8 cellular contexts compared by ENCODE assay signal in genomic region chr21:44875341-44875740, GRCh38. TPM values are rescaled to one million over a fixed set of nuclear protein-coding genes. Genes with fewer than 3 reads are reported as not detected.
DNase-seq lines count a peak whose midpoint lies in the region; ATAC-seq and TF ChIP-seq lines count a peak whose summit lies in the region.

No MANE protein-coding gene starts in this region.

- H3K4me1 Mint-ChIP-seq in stimulated activated naive CD8-positive, alpha-beta T cell treated with anti-CD3 and anti-CD28 coated beads, Interleukin-15, Interleukin-2, amounts not matched to agents 100 ng/mL and 50 ng/mL, for 24 hours (ENCODE audit: low read depth), result peaks cover 48% of the 10 kb centered on the region
- H3K4me1 Mint-ChIP-seq in activated B cell treated with CpG ODN at 0.5 μM for 24 hours, result peaks cover 66% of the 10 kb centered on the region

- H3K27me3 Mint-ChIP-seq in stimulated activated naive CD8-positive, alpha-beta T cell treated with anti-CD3 and anti-CD28 coated beads, Interleukin-15, Interleukin-2, amounts not matched to agents 100 ng/mL and 50 ng/mL, for 24 hours, result no peaks in the 10 kb centered on the region
- H3K27me3 Mint-ChIP-seq in activated B cell treated with CpG ODN at 0.5 μM for 24 hours, result no peaks in the 10 kb centered on the region

- H3K4me1 ChIP-seq in skeletal muscle tissue (ENCODE audit: control insufficient read depth in 3 of 3, insufficient read depth in 3 of 3, low read length in 3 of 3), result peaks cover 36 to 46% (median 45%) of the 10 kb centered on the region in 3 donors

- H3K9me3 Mint-ChIP-seq in stimulated activated naive CD8-positive, alpha-beta T cell treated with anti-CD3 and anti-CD28 coated beads, Interleukin-15, Interleukin-2, amounts not matched to agents 100 ng/mL and 50 ng/mL, for 24 hours, result no peaks in the 10 kb centered on the region
- no peaks in the 10 kb centered on the region for H3K9me3 Mint-ChIP-seq in activated B cell treated with CpG ODN at 0.5 μM for 24 hours

- no peak for DNase-seq in stimulated activated naive CD8-positive, alpha-beta T cell treated with anti-CD3 and anti-CD28 coated beads, Interleukin-15, Interleukin-2, amounts not matched to agents 100 U/mL and 50 U/mL, for 24 hours
- DNase-seq in activated B cell treated with CpG ODN at 0.5 μM for 24 hours (no peak), globus pallidus (ENCODE audit: low spot score) (peak; percentile 31)
- DNase-seq in stimulated activated CD4-positive, alpha-beta T cell treated with anti-CD3 and anti-CD28 coated beads, Interleukin-4, amount 100 ng/mL, for 1 hour, result no peak

- no peak for TF ChIP-seq CTCF in activated B cell treated with CpG ODN at 0.5 μM for 24 hours (IDR thresholded peaks at IDR 0.05)

- no peaks in the 10 kb centered on the region for H3K27me3 ChIP-seq in skeletal muscle tissue (ENCODE audit: control insufficient read depth in 3 of 3, insufficient read depth in 3 of 3, low read length in 3 of 3)

- peak overlapping the region; percentile 76 for H3K27ac Mint-ChIP-seq in stimulated activated naive CD8-positive, alpha-beta T cell treated with anti-CD3 and anti-CD28 coated beads, Interleukin-15, Interleukin-2, amounts not matched to agents 100 ng/mL and 50 ng/mL, for 24 hours
- H3K27ac Mint-ChIP-seq in activated B cell treated with CpG ODN at 0.5 μM for 24 hours, result peak overlapping the region; percentile 92

- H3K36me3 Mint-ChIP-seq in stimulated activated naive CD8-positive, alpha-beta T cell treated with anti-CD3 and anti-CD28 coated beads, Interleukin-15, Interleukin-2, amounts not matched to agents 100 ng/mL and 50 ng/mL, for 24 hours (ENCODE audit: low read depth), result peaks cover 4% of the 10 kb centered on the region
- no peaks in the 10 kb centered on the region for H3K36me3 Mint-ChIP-seq in activated B cell treated with CpG ODN at 0.5 μM for 24 hours (ENCODE audit: low read depth)

- no peaks in the 10 kb centered on the region for H3K36me3 ChIP-seq in skeletal muscle tissue (ENCODE audit: control insufficient read depth in 3 of 3, insufficient read depth in 3 of 3, low read length in 3 of 3)

- CTCF ChIA-PET in activated B cell treated with CpG ODN at 0.5 μM for 24 hours (lab: Charles Lee), result interaction anchor here (1.1 to 1.8 kb wide), 3 partner anchors 57 to 253 kb away, joined by 3 to 11 read pairs (median 5); partner anchors contain the start of gene UBE2G2

- peak overlapping the region; percentile 10 to 84 (median 76) for H3K9ac ChIP-seq in skeletal muscle tissue (ENCODE audit: low read depth in 1 of 3, low read length in 3 of 3)

- peak overlapping the region; percentile 85 for H3K4me3 Mint-ChIP-seq in stimulated activated naive CD8-positive, alpha-beta T cell treated with anti-CD3 and anti-CD28 coated beads, Interleukin-15, Interleukin-2, amounts not matched to agents 100 ng/mL and 50 ng/mL, for 24 hours
- H3K4me3 Mint-ChIP-seq in activated B cell treated with CpG ODN at 0.5 μM for 24 hours, result peak overlapping the region; percentile 92

- H3K9me3 ChIP-seq in skeletal muscle tissue (ENCODE audit: control insufficient read depth in 3 of 3, low read length in 3 of 3), result no peaks in the 10 kb centered on the region

- peak overlapping the region; percentile 72 to 78 (median 75) for H3K4me3 ChIP-seq in skeletal muscle tissue (ENCODE audit: low read length in 3 of 3)

- intact Hi-C loops in activated B cell treated with CpG ODN at 0.5 μM for 24 hours (cut with micrococcal nuclease), result loop anchor here (2.0 to 10.0 kb wide), 4 partner anchors 17 to 769 kb away; partner anchors contain the start of genes CFAP410 and PCBP3

- POLR2A ChIA-PET in activated B cell treated with CpG ODN at 0.5 μM for 24 hours (lab: Charles Lee), result interaction anchor here (0.9 to 2.9 kb wide), 6 partner anchors 36 to 114 kb away, joined by 3 to 17 read pairs (median 5); partner anchors contain the start of gene SUMO3

- H3K27ac ChIP-seq in skeletal muscle tissue (ENCODE audit: low read depth, low read length), result peak overlapping the region; percentile 95

- no peak for ATAC-seq in stimulated activated naive CD8-positive, alpha-beta T cell treated with anti-CD3 and anti-CD28 coated beads, Interleukin-15, Interleukin-2, amounts not matched to agents 100 U/mL and 50 U/mL, for 24 hours
- ATAC-seq in activated B cell treated with CpG ODN at 0.5 μM for 24 hours (ENCODE audit: low read depth) (no peak), GM18909 (IDR thresholded peaks at IDR 0.05; ENCODE audit: poor library complexity, unreplicated experiment) (no peak), GM18870 (IDR thresholded peaks at IDR 0.05; ENCODE audit: unreplicated experiment) (no peak)

RNA-seq across cellular contexts. Expression of gene PTTG1IP, which starts 1.9 kb away (rescaled TPM):
- total RNA-seq in activated B cell treated with CpG ODN at 0.5 μM for 24 hours, result 35.3 and 36.6 TPM in 2 replicates
- 98.1 TPM for total RNA-seq in skeletal muscle tissue

RNA-seq across cellular contexts. Expression of gene ITGB2, which starts 45.4 kb away (rescaled TPM):
- total RNA-seq in activated B cell treated with CpG ODN at 0.5 μM for 24 hours (124 and 131 TPM in 2 replicates), skeletal muscle tissue (19.8 TPM)

RNA-seq across cellular contexts. Expression of gene SUMO3, which starts 57.5 kb away (rescaled TPM):
- total RNA-seq in activated B cell treated with CpG ODN at 0.5 μM for 24 hours (63.2 and 66.0 TPM in 2 replicates), skeletal muscle tissue (28.7 TPM)
